In the genomic region with DNA sequence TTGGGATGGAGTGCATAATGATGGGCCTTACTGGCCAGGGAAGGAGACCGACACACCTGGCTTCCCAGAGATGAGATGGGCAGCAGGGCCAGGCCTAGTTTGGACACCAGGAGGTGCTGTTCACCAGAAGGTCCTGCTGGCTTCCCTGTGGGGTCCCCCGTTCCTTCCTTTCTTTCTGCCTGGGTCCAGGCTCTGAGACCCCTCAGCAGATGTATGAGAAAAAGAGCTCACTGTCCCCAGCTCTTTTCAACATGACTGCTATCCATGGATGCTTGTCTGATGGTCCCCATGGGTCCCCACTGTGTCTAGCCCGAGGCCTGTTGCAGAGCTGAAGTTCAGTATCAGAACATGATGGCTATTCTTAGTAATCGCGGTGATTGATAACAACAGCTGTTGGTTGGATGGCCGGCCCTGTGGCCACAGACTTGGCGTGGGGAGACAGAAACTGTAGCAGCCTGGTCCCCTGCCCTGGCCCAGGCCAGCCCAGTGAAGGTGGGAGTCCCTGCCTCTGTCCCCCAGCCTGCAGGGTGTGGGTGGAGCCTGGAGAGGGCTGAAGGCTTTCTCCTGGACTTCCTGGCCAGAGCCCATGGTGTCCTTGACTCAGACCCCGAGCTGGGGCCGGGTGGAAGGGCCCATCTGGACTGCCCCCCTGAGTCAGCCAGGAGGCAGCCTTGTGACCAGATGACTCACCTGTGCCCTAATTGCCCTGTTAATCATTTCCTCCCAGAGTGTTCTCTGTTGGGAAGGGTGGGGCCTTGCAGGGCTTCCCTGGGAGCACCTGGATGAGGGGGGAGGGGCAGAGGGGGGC, we compare ENCODE assay signal across 8 cellular contexts. TPM values are rescaled to one million over a fixed set of nuclear protein-coding genes. Genes with fewer than 3 reads are reported as not detected.
DNase-seq lines count a peak whose midpoint lies in the region; ATAC-seq and TF ChIP-seq lines count a peak whose summit lies in the region.

No MANE protein-coding gene starts in this region.

- 48% methylated on average over 9 of the region's 9 CpGs for WGBS in liver

- DNase-seq in NCI-H1436 (lab: John Stamatoyannopoulos, UW) (peak; percentile 53), NCI-H1436 treated with DMSO at 0.1 percent for 48 hours (lab: John Stamatoyannopoulos, UW) (no peak), HS-5 (ENCODE audit: low read depth) (peak; percentile 92), colonic mucosa (peak; percentile 85)

- peak; percentile 78 for ATAC-seq in SK-N-SH treated with all-trans-retinoic acid at 6 μM for 48 hours
- no peak for ATAC-seq in GM18520 (IDR thresholded peaks at IDR 0.05; ENCODE audit: unreplicated experiment)

- peak overlapping the region; percentile 66 to 89 for H3K9ac ChIP-seq in colonic mucosa (ENCODE audit: low read depth in 2 of 2, low read length in 2 of 2)
- H3K9ac ChIP-seq in liver (ENCODE audit: low read depth in 1 of 2, low read length in 2 of 2) = no peak overlapping the region
- peak overlapping the region in 2 of 5 donors; percentile 30 to 41 for H3K9ac ChIP-seq in subcutaneous abdominal adipose tissue (ENCODE audit: low read length in 5 of 5)

- no peaks in the 10 kb centered on the region for H3K27me3 ChIP-seq in colonic mucosa
- H3K27me3 ChIP-seq in liver (ENCODE audit: control insufficient read depth in 4 of 4, insufficient read depth in 4 of 4, low read length in 3 of 4) = no peaks in the 10 kb centered on the region
- H3K27me3 ChIP-seq in subcutaneous abdominal adipose tissue (ENCODE audit: control insufficient read depth in 5 of 5, insufficient read depth in 4 of 5, low read length in 5 of 5) = peaks cover 5 to 13% (median 7%) of the 10 kb centered on the region in 5 donors

- no peaks in the 10 kb centered on the region for H3K36me3 ChIP-seq in colonic mucosa
- no peaks in the 10 kb centered on the region for H3K36me3 ChIP-seq in liver (ENCODE audit: control insufficient read depth in 4 of 4, insufficient read depth in 3 of 4, low read depth in 1 of 4, low read length in 3 of 4)
- no peaks in the 10 kb centered on the region for H3K36me3 ChIP-seq in subcutaneous abdominal adipose tissue (ENCODE audit: control insufficient read depth in 5 of 5, insufficient read depth in 5 of 5, low read length in 5 of 5)

- H3K27ac ChIP-seq in colonic mucosa (peak overlapping the region; percentile 89), liver (ENCODE audit: low read depth in 1 of 2, low read length in 2 of 2) (no peak overlapping the region), subcutaneous abdominal adipose tissue (ENCODE audit: low read depth, low read length) (peak overlapping the region; percentile 37)

- intact Hi-C loops in colonic mucosa (cut with DNase I) = loop anchor here (2.0 to 5.0 kb wide), 2 partner anchors 111 to 172 kb away; no protein-coding TSS in a partner anchor

- H3K4me3 ChIP-seq in colonic mucosa (no peak overlapping the region), liver (ENCODE audit: low read depth in 1 of 3, low read length in 3 of 3) (no peak overlapping the region), subcutaneous abdominal adipose tissue (ENCODE audit: low read depth in 1 of 5, low read length in 5 of 5) (no peak overlapping the region)

- TF ChIP-seq CTCF in colonic mucosa (IDR thresholded peaks at IDR 0.05) (peak; percentile 77), liver (IDR thresholded peaks at IDR 0.05; ENCODE audit: low read depth, low read length, missing input control) (peak; percentile 48)

- peak; percentile 68 to 76 for TF ChIP-seq RAD21 in liver (IDR thresholded peaks at IDR 0.05)

- peaks cover 15% of the 10 kb centered on the region for H3K4me1 ChIP-seq in colonic mucosa
- peaks cover 0 to 5% (median 2%) of the 10 kb centered on the region in 4 donors for H3K4me1 ChIP-seq in liver (ENCODE audit: control insufficient read depth in 4 of 4, insufficient read depth in 4 of 4, low read length in 3 of 4)
- H3K4me1 ChIP-seq in subcutaneous abdominal adipose tissue (ENCODE audit: control insufficient read depth in 5 of 5, insufficient read depth in 5 of 5, low read length in 5 of 5) = peaks cover 0 to 40% (median 13%) of the 10 kb centered on the region in 5 donors

- H3K9me3 ChIP-seq in colonic mucosa = no peaks in the 10 kb centered on the region
- no peaks in the 10 kb centered on the region for H3K9me3 ChIP-seq in liver (ENCODE audit: control insufficient read depth in 4 of 4, low read length in 3 of 4)
- H3K9me3 ChIP-seq in subcutaneous abdominal adipose tissue (ENCODE audit: control insufficient read depth in 5 of 5, low read length in 5 of 5) = no peaks in the 10 kb centered on the region

TF ChIP-seq in SK-N-SH treated with all-trans-retinoic acid at 6 μM for 48 hours, 23 proteins besides CTCF, POLR2A, EP300 and RAD21:
- TF ChIP-seq ESRRG (CRISPR knock-in tag; IDR thresholded peaks at IDR 0.05) (no peak), CSDC2 (CRISPR knock-in tag; IDR thresholded peaks at IDR 0.05) (no peak), ZNF8 (CRISPR knock-in tag; IDR thresholded peaks at IDR 0.05) (no peak), ARNTL (CRISPR knock-in tag; IDR thresholded peaks at IDR 0.05; ENCODE audit: borderline replicate concordance, low read depth) (no peak)
- TF ChIP-seq, protein P1, sequence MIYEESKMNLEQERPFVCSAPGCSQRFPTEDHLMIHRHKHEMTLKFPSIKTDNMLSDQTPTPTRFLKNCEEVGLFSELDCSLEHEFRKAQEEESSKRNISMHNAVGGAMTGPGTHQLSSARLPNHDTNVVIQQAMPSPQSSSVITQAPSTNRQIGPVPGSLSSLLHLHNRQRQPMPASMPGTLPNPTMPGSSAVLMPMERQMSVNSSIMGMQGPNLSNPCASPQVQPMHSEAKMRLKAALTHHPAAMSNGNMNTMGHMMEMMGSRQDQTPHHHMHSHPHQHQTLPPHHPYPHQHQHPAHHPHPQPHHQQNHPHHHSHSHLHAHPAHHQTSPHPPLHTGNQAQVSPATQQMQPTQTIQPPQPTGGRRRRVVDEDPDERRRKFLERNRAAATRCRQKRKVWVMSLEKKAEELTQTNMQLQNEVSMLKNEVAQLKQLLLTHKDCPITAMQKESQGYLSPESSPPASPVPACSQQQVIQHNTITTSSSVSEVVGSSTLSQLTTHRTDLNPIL (CRISPR knock-in tag; IDR thresholded peaks at IDR 0.05; ENCODE audit: low read depth) = no peak
TF ChIP-seq in SK-N-SH treated with all-trans-retinoic acid at 6 μM for 48 hours: peak in this region for 0.

TF ChIP-seq in liver, 16 proteins besides CTCF, POLR2A, EP300 and RAD21:
- peak in 1 of 2 donors; percentile 51 for TF ChIP-seq JUND (IDR thresholded peaks at IDR 0.05)
- TF ChIP-seq, protein P2, sequence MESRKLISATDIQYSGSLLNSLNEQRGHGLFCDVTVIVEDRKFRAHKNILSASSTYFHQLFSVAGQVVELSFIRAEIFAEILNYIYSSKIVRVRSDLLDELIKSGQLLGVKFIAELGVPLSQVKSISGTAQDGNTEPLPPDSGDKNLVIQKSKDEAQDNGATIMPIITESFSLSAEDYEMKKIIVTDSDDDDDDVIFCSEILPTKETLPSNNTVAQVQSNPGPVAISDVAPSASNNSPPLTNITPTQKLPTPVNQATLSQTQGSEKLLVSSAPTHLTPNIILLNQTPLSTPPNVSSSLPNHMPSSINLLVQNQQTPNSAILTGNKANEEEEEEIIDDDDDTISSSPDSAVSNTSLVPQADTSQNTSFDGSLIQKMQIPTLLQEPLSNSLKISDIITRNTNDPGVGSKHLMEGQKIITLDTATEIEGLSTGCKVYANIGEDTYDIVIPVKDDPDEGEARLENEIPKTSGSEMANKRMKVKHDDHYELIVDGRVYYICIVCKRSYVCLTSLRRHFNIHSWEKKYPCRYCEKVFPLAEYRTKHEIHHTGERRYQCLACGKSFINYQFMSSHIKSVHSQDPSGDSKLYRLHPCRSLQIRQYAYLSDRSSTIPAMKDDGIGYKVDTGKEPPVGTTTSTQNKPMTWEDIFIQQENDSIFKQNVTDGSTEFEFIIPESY (IDR thresholded peaks at IDR 0.05) = no peak

RNA-seq across cellular contexts. Expression of a gene that starts 9.9 kb away (rescaled TPM):
- 10 to 100 TPM; 72.1 to 76.6 TPM for total RNA-seq in colonic mucosa
- total RNA-seq in liver = 1 to 10 TPM; 4.4 to 6.1 TPM
- 1 to 10 TPM; 2.4 to 8.7 TPM for polyA plus RNA-seq in liver

RNA-seq across cellular contexts. Expression of a gene that starts 31.2 kb away (rescaled TPM):
- 100 to 1,000 TPM in 1 of 2 donors, 10 to 100 TPM in 1; 86.2 to 119 TPM for total RNA-seq in colonic mucosa
- total RNA-seq in liver = 1 to 10 TPM in 1 of 2 donors, under 1 TPM in 1; 0.75 to 2.8 TPM
- polyA plus RNA-seq in liver = under 1 TPM; 0.49 to 0.67 TPM

Comparison
In these comparisons a context has a peak if more than half of its experiments do, and no peak if none do; other contexts are left out.
1. H3K27ac ChIP-seq: peak in colonic mucosa (single experiment) and subcutaneous abdominal adipose tissue (single experiment); none in liver (0 of 2).
2. H3K9ac ChIP-seq: peak in colonic mucosa (2 of 2); none in liver (0 of 2).
3. RNA of a gene that starts 9.9 kb away (total RNA-seq): 72.1 to 76.6 TPM in colonic mucosa; 4.4 to 6.1 TPM in liver; every median in the first group is over 10 times any median in the second.
4. RNA of a gene that starts 31.2 kb away (total RNA-seq): 86.2 to 119 TPM in colonic mucosa; 0.75 to 2.8 TPM in liver; every median in the first group is over 10 times any median in the second.